Comparison of ENCODE assay signal across 8 cellular contexts in genomic region chr2:61470122-61470951, GRCh38. TPM values are rescaled to one million over a fixed set of nuclear protein-coding genes. Genes with fewer than 3 reads are reported as not detected.
DNase-seq lines count a peak whose midpoint lies in the region; ATAC-seq and TF ChIP-seq lines count a peak whose summit lies in the region.

No MANE protein-coding gene starts in this region.

- peaks cover 28% of the 10 kb centered on the region for H3K4me1 Mint-ChIP-seq in activated CD4-positive, alpha-beta memory T cell treated with anti-CD3 and anti-CD28 coated beads for 36 hours (ENCODE audit: low read depth)

- peak overlapping the region; percentile 93 for H3K4me3 Mint-ChIP-seq in activated CD4-positive, alpha-beta memory T cell treated with anti-CD3 and anti-CD28 coated beads for 36 hours

- peak overlapping the region; percentile 94 for H3K27ac Mint-ChIP-seq in activated CD4-positive, alpha-beta memory T cell treated with anti-CD3 and anti-CD28 coated beads for 36 hours

- H3K36me3 ChIP-seq in duodenal mucosa (ENCODE audit: control insufficient read depth in 1 of 2, insufficient read depth in 2 of 2, low read length in 2 of 2): peaks cover 0 to 2% of the 10 kb centered on the region in 2 donors
- H3K36me3 ChIP-seq in lung (ENCODE audit: control insufficient read depth in 2 of 2, insufficient read depth in 2 of 2, low read length in 2 of 2): peaks cover 0 to 9% of the 10 kb centered on the region in 2 donors

- H3K27ac ChIP-seq in 22Rv1 (peak overlapping the region; percentile 91), duodenal mucosa (ENCODE audit: low read depth, low read length) (peak overlapping the region; percentile 83), lung (ENCODE audit: low read depth in 1 of 2, low read length in 1 of 2) (peak overlapping the region; percentile 91 to 96)

- peak; percentile 58 for TF ChIP-seq POLR2A in GM18505 (IDR thresholded peaks at IDR 0.05; ENCODE audit: borderline replicate concordance, extremely low read depth, insufficient read depth, insufficient read length)

- CTCF ChIA-PET in activated CD4-positive, alpha-beta memory T cell treated with anti-CD3 and anti-CD28 coated beads for 36 hours (lab: Charles Lee): interaction anchor here (1.6 kb wide), 1 partner anchor 44 kb away, joined by 11 read pairs; no protein-coding TSS in a partner anchor

- H3K9me3 ChIP-seq in duodenal mucosa (ENCODE audit: control insufficient read depth in 1 of 2, low read length in 2 of 2): no peaks in the 10 kb centered on the region
- H3K9me3 ChIP-seq in lung (ENCODE audit: control insufficient read depth in 2 of 2, insufficient read depth in 1 of 2, low read length in 1 of 2): no peaks in the 10 kb centered on the region

- ATAC-seq in GM18505 (IDR thresholded peaks at IDR 0.05; ENCODE audit: unreplicated experiment): peak; percentile 30
- peak; percentile 20 for ATAC-seq in HG03095 (IDR thresholded peaks at IDR 0.05; ENCODE audit: unreplicated experiment)
- peak; percentile 69 for ATAC-seq in lung (ENCODE audit: insufficient read depth, low FRiP score)

- TF ChIP-seq CTCF in 22Rv1 (IDR thresholded peaks at IDR 0.05) (no peak), lung (IDR thresholded peaks at IDR 0.05; ENCODE audit: control extremely low read depth, extremely low read depth) (no peak)

- 0 to 2% methylated on average over 38 to 83 of the region's 94 CpGs for WGBS in lung, 2 donors

- H3K27me3 ChIP-seq in duodenal mucosa (ENCODE audit: control insufficient read depth in 1 of 2, insufficient read depth in 2 of 2, low read length in 2 of 2) (no peaks in the 10 kb centered on the region), lung (ENCODE audit: control insufficient read depth, insufficient read depth) (no peaks in the 10 kb centered on the region)

- no peaks in the 10 kb centered on the region for H3K27me3 Mint-ChIP-seq in activated CD4-positive, alpha-beta memory T cell treated with anti-CD3 and anti-CD28 coated beads for 36 hours

- intact Hi-C loops in activated CD4-positive, alpha-beta memory T cell treated with anti-CD3 and anti-CD28 coated beads for 36 hours (cut with micrococcal nuclease): loop anchor here (2.0 to 5.0 kb wide), 5 partner anchors 222 to 1237 kb away; partner anchors contain the start of genes B3GNT2, EHBP1, FAM161A and REL

- POLR2A ChIA-PET in activated CD4-positive, alpha-beta memory T cell treated with anti-CD3 and anti-CD28 coated beads for 36 hours (lab: Charles Lee): interaction anchor here (1.3 kb wide), 2 partner anchors 44 to 68 kb away, joined by 5 to 11 read pairs; partner anchors contain the start of gene XPO1

- DNase-seq in NCI-H510A (lab: John Stamatoyannopoulos, UW) (peak; percentile 89), lung (ENCODE audit: low spot score) (peak; percentile 88)
- peak; percentile 90 for DNase-seq in activated CD4-positive, alpha-beta memory T cell treated with anti-CD3 and anti-CD28 coated beads for 36 hours
- DNase-seq in stimulated activated CD4-positive, alpha-beta T cell treated with anti-CD3 and anti-CD28 coated beads, TNF-alpha, amount 100 ng/mL, for 24 hours (ENCODE audit: low read depth in 3 of 3): peak; percentile 64 to 89 (median 72)

- H3K4me3 ChIP-seq in duodenal mucosa (ENCODE audit: low read depth in 1 of 2, low read length in 2 of 2) (peak overlapping the region; percentile 70 to 88), lung (peak overlapping the region; percentile 63)

- H3K36me3 Mint-ChIP-seq in activated CD4-positive, alpha-beta memory T cell treated with anti-CD3 and anti-CD28 coated beads for 36 hours: peaks cover 5% of the 10 kb centered on the region

- H3K4me1 ChIP-seq in duodenal mucosa (ENCODE audit: control insufficient read depth in 1 of 2, insufficient read depth in 2 of 2, low read length in 2 of 2) (peaks cover 8 to 17% of the 10 kb centered on the region in 2 donors), lung (ENCODE audit: control insufficient read depth in 2 of 2, insufficient read depth in 2 of 2, low read length in 2 of 2) (peaks cover 0 to 5% of the 10 kb centered on the region in 2 donors)

- peak overlapping the region; percentile 79 to 86 for H3K9ac ChIP-seq in duodenal mucosa (ENCODE audit: low read depth in 1 of 2, low read length in 2 of 2)

- H3K9me3 Mint-ChIP-seq in activated CD4-positive, alpha-beta memory T cell treated with anti-CD3 and anti-CD28 coated beads for 36 hours: no peaks in the 10 kb centered on the region

RNA-seq across cellular contexts. Expression of gene USP34, which starts 0.6 kb away (rescaled TPM):
- total RNA-seq in activated CD4-positive, alpha-beta memory T cell treated with anti-CD3 and anti-CD28 coated beads for 36 hours: 10 to 100 TPM; 61.1 to 69.4 TPM
- total RNA-seq in lung: 100 to 1,000 TPM in 1 of 2 donors, 10 to 100 TPM in 1; 87.9 to 233 TPM
- 10 to 100 TPM; 38.7 to 47.7 TPM for polyA plus RNA-seq in lung

Comparison
In these comparisons a context has a peak if more than half of its experiments do, and no peak if none do; other contexts are left out.
1. Peak in every context shown above with its lines: DNase-seq, ATAC-seq, H3K4me3 ChIP-seq and H3K27ac ChIP-seq.